In genomic region chr5:117188207-117188606, GRCh38 we compare ENCODE assay signal across 19 cellular contexts.
"Had no signal": no experiment of that assay in that cellular context is flagged by ENCODE, and none has a peak within 500 bp of the region (broad histone marks: within the 10 kb centered on the region; RNA-seq: fewer than 3 reads in every experiment).

No MANE protein-coding gene starts in this region.

- H3K4me1 ChIP-seq: adrenal gland had no signal

- H3K4me3 ChIP-seq: adrenal gland had no signal

- H3K27me3 ChIP-seq: adrenal gland had no signal

- H3K27ac ChIP-seq: adrenal gland had no signal

- H3K36me3 ChIP-seq: adrenal gland had no signal

- DNase-seq: activated CD4-positive, alpha-beta T cell treated with anti-CD3 and anti-CD28 coated beads for 4 hours; activated CD8-positive, alpha-beta memory T cell treated with anti-CD3 and anti-CD28 coated beads, Interleukin-2, amount 50 U/mL, for 48 hours; activated CD8-positive, alpha-beta T cell treated with anti-CD3 and anti-CD28 coated beads, Interleukin-2, amount 10 ng/mL, durations not matched to agents 7 days and 5 days; activated naive CD4-positive, alpha-beta T cell treated with anti-CD3 and anti-CD28 coated beads, Interleukin-2, amount 50 U/mL, for 16 hours; activated naive CD8-positive, alpha-beta T cell treated with anti-CD3 and anti-CD28 coated beads, Interleukin-2, amount 10 ng/mL, durations not matched to agents 7 days and 5 days; activated T-cell treated with anti-CD3 and anti-CD28 coated beads, Interleukin-2, amount 50 U/mL, for 1 hour; adrenal gland; anterior cingulate cortex; central memory CD4-positive, alpha-beta T cell; NCI-H1048; NCI-H146; NCI-H2029; NCI-H2107; NCI-H345; NCI-H510A treated with DMSO at 0.1 percent for 48 hours; PC-3; SHP77; T-helper 1 cell had no signal

- ATAC-seq: activated CD4-positive, CD25-positive, alpha-beta regulatory T cell treated with anti-CD3 and anti-CD28 coated beads, Interleukin-2, amount 50 U/mL, for 24 hours; activated CD8-positive, alpha-beta T cell treated with anti-CD3 and anti-CD28 coated beads, Interleukin-2, amount 10 ng/mL, durations not matched to agents 7 days and 5 days; PC-3 had no signal

- H3K9me3 ChIP-seq: adrenal gland had no signal
